In genomic region chrX:108091266-108091877, GRCh38 we compare ENCODE assay signal across 8 cellular contexts. TPM values are rescaled to one million over a fixed set of nuclear protein-coding genes. Genes with fewer than 3 reads are reported as not detected.
DNase-seq lines count a peak whose midpoint lies in the region; ATAC-seq and TF ChIP-seq lines count a peak whose summit lies in the region.

ATG4A (plus strand) TSS chrX:108091778; CDS start chrX:108091827, 49 bp downstream.
A gene with protein sequence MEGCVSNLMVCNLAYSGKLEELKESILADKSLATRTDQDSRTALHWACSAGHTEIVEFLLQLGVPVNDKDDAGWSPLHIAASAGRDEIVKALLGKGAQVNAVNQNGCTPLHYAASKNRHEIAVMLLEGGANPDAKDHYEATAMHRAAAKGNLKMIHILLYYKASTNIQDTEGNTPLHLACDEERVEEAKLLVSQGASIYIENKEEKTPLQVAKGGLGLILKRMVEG (minus strand): TSS chrX:108091542. CDS start chrX:108091520, 22 bp downstream.

- peak; percentile 56 for TF ChIP-seq POLR2A in right lobe of liver (IDR thresholded peaks at IDR 0.05)

- H3K27me3 ChIP-seq in CD8-positive, alpha-beta T cell (ENCODE audit: insufficient read depth, low read length) = no peaks in the 10 kb centered on the region
- H3K27me3 ChIP-seq in duodenal mucosa (ENCODE audit: control insufficient read depth in 1 of 2, insufficient read depth in 2 of 2, low read length in 2 of 2) (no peaks in the 10 kb centered on the region), right lobe of liver (no peaks in the 10 kb centered on the region)

- no peak within 1 kb of the TSS for H3K27ac Mint-ChIP-seq in CD8-positive, alpha-beta T cell

- POLR2A ChIA-PET in CD8-positive, alpha-beta T cell (lab: Charles Lee) = interaction anchor here (1.0 to 1.2 kb wide), 4 partner anchors 9 to 350 kb away, joined by 3 to 6 read pairs (median 3); no protein-coding TSS in a partner anchor

- no peaks in the 10 kb centered on the region for H3K9me3 Mint-ChIP-seq in CD8-positive, alpha-beta T cell

- H3K4me3 Mint-ChIP-seq in CD8-positive, alpha-beta T cell = no peak within 1 kb of the TSS

- peak; percentile 94 for ATAC-seq in CD8-positive, alpha-beta T cell
- peak; percentile 93 for ATAC-seq in GM19463 (IDR thresholded peaks at IDR 0.05; ENCODE audit: unreplicated experiment)
- peak; percentile 96 to 98 (median 98) for ATAC-seq in right lobe of liver

- H3K4me1 Mint-ChIP-seq in CD8-positive, alpha-beta T cell (ENCODE audit: low read depth) = peaks cover 24% of the 10 kb centered on the region

- no peak for TF ChIP-seq CTCF in CD8-positive, alpha-beta T cell (IDR thresholded peaks at IDR 0.05)
- TF ChIP-seq CTCF in right lobe of liver (IDR thresholded peaks at IDR 0.05) = peak in 1 of 4 donors; percentile 9

- intact Hi-C loops in CD8-positive, alpha-beta T cell (cut with DNase I, micrococcal nuclease) = loop anchor here (1.0 to 10.0 kb wide), 9 partner anchors 74 to 1477 kb away; partner anchors contain the start of genes MID2 (in 2 of the 2), NXT2 (in 2 of the 2), RBM41 (in 2 of the 2) and NCBP2L (in 1 of the 2)
- intact Hi-C loops in right lobe of liver (cut with DNase I) = no loop called here

- peak within 1 kb of the TSS; percentile 90 for H3K4me3 ChIP-seq in CD8-positive, alpha-beta T cell (ENCODE audit: low read depth, low read length)
- H3K4me3 ChIP-seq in duodenal mucosa (ENCODE audit: low read depth in 1 of 2, low read length in 2 of 2) (peak within 1 kb of the TSS; percentile 88), right lobe of liver (peak within 1 kb of the TSS; percentile 44 to 65 (median 61))

- peak within 1 kb of the TSS; percentile 77 to 85 for H3K9ac ChIP-seq in duodenal mucosa (ENCODE audit: low read depth in 1 of 2, low read length in 2 of 2)

- H3K9me3 ChIP-seq in CD8-positive, alpha-beta T cell (ENCODE audit: low read length) = no peaks in the 10 kb centered on the region
- H3K9me3 ChIP-seq in duodenal mucosa (ENCODE audit: control insufficient read depth in 1 of 2, low read length in 2 of 2) (no peaks in the 10 kb centered on the region), right lobe of liver (no peaks in the 10 kb centered on the region)

- peaks cover 9% of the 10 kb centered on the region for H3K4me1 ChIP-seq in CD8-positive, alpha-beta T cell (ENCODE audit: insufficient read depth, low read length)
- H3K4me1 ChIP-seq in duodenal mucosa (ENCODE audit: control insufficient read depth in 1 of 2, insufficient read depth in 2 of 2, low read length in 2 of 2) (peaks cover 0 to 5% of the 10 kb centered on the region in 2 donors), right lobe of liver (no peaks in the 10 kb centered on the region)

- 31% methylated on average over 23 of the region's 47 CpGs for whole genome bisulfite sequencing in right lobe of liver (ENCODE audit: insufficient coverage, low coverage, low lambda C conversion rate, missing lambda C conversion rate)

- DNase-seq in CD8-positive, alpha-beta T cell = peak; percentile 75 to 91 (median 83)
- DNase-seq in HK-2 (ENCODE audit: unreplicated experiment) (peak; percentile 95), NCI-H82 (lab: John Stamatoyannopoulos, UW) (peak; percentile 98), right lobe of liver (peak; percentile 93 to 95 (median 95))
- DNase-seq in activated CD4-positive, alpha-beta T cell treated with anti-CD3 and anti-CD28 coated beads, Interleukin-2, amount 50 U/mL, for 4 hours = peak; percentile 81 to 85
- DNase-seq in stimulated activated CD4-positive, alpha-beta T cell treated with anti-CD3 and anti-CD28 coated beads, Interleukin-4, amount 100 ng/mL, for 24 hours = peak; percentile 90

- peaks cover 7% of the 10 kb centered on the region for H3K36me3 Mint-ChIP-seq in CD8-positive, alpha-beta T cell

- H3K27me3 Mint-ChIP-seq in CD8-positive, alpha-beta T cell (ENCODE audit: low read depth) = no peaks in the 10 kb centered on the region

- no peaks in the 10 kb centered on the region for H3K36me3 ChIP-seq in CD8-positive, alpha-beta T cell (ENCODE audit: insufficient read depth, low read length)
- H3K36me3 ChIP-seq in duodenal mucosa (ENCODE audit: control insufficient read depth in 1 of 2, insufficient read depth in 2 of 2, low read length in 2 of 2) (peaks cover 0 to 17% of the 10 kb centered on the region in 2 donors), right lobe of liver (peaks cover 0 to 13% (median 0%) of the 10 kb centered on the region in 4 donors)

- peak within 1 kb of the TSS; percentile 92 for H3K27ac ChIP-seq in CD8-positive, alpha-beta T cell (ENCODE audit: low read depth, low read length)
- H3K27ac ChIP-seq in duodenal mucosa (ENCODE audit: low read depth, low read length) = peak within 1 kb of the TSS; percentile 81
- H3K27ac ChIP-seq in right lobe of liver = peak within 1 kb of the TSS; percentile 71 to 73 (median 73)

- CTCF ChIA-PET in CD8-positive, alpha-beta T cell (lab: Charles Lee) = interaction anchor here (1.3 kb wide), 1 partner anchor 20 kb away, joined by 3 read pairs; no protein-coding TSS in a partner anchor

RNA-seq across cellular contexts. Expression of gene ATG4A, which starts in this region (rescaled TPM):
- total RNA-seq in CD8-positive, alpha-beta T cell = 1 to 10 TPM; 3.7 to 6.3 TPM
- total RNA-seq in right lobe of liver = 10 to 100 TPM; 11.7 to 16.4 (median 12.1) TPM

RNA-seq across cellular contexts. Expression of the second gene that starts in this region (rescaled TPM):
- 10 to 100 TPM; 22.6 to 23.5 TPM for total RNA-seq in CD8-positive, alpha-beta T cell
- 10 to 100 TPM; 10.1 to 23.1 (median 17.1) TPM for total RNA-seq in right lobe of liver

Comparison
In these comparisons a context has a peak if more than half of its experiments do, and no peak if none do; other contexts are left out.
1. Peak in every context shown above with its lines: DNase-seq, ATAC-seq, H3K4me3 ChIP-seq and H3K27ac ChIP-seq.
2. intact Hi-C loops: an anchor here in CD8-positive, alpha-beta T cell (1.0 to 10.0 kb wide); none called in right lobe of liver.